ENCODE assay signal across 7 cellular contexts in genomic region chr2:38075436-38076249, GRCh38. TPM values are rescaled to one million over a fixed set of nuclear protein-coding genes. Genes with fewer than 3 reads are reported as not detected.
DNase-seq lines count a peak whose midpoint lies in the region; ATAC-seq and FAIRE-seq lines count a peak whose summit lies in the region.

Gene CYP1B1, minus strand, starts transcription at chr2:38076151. Its CDS starts 763 bp downstream, at chr2:38075388.

- peak; percentile 5 for FAIRE-seq in GM18507 (lab: Jason Lieb, UNC)

- DNase-seq in GM18507 (ENCODE audit: extremely low spot score, insufficient read length, low read depth), result no peak
- DNase-seq in immature natural killer cell, result no peak
- DNase-seq in iPS-NIHi11 (ENCODE audit: low spot score), result no peak
- no peak for DNase-seq in D341Med (ENCODE audit: low spot score)

- peak; percentile 41 for ATAC-seq in HG03432 (IDR thresholded peaks at IDR 0.05; ENCODE audit: unreplicated experiment)
- ATAC-seq in stimulated activated memory B cell treated with anti-CD40 and anti-IgM and Interleukin-4, amounts not matched to agents 10 μg/mL and 1 μg/mL and 100 μg/mL, for 72 hours, result no peak

- H3K4me3 Mint-ChIP-seq in immature natural killer cell, result peak within 1 kb of the TSS in 4 of 5 donors; percentile 32 to 50 (median 46)
- peak within 1 kb of the TSS; percentile 82 for H3K4me3 Mint-ChIP-seq in stimulated activated memory B cell treated with anti-CD40 and anti-IgM and Interleukin-4, amounts not matched to agents 10 μg/mL and 1 μg/mL and 100 μg/mL, for 72 hours

- peaks cover 8 to 19% (median 17%) of the 10 kb centered on the region in 3 donors for H3K27me3 Mint-ChIP-seq in immature natural killer cell (ENCODE audit: low read depth in 3 of 3)
- H3K27me3 Mint-ChIP-seq in stimulated activated memory B cell treated with anti-CD40 and anti-IgM and Interleukin-4, amounts not matched to agents 10 μg/mL and 1 μg/mL and 100 μg/mL, for 72 hours, result peaks cover 65% of the 10 kb centered on the region

- no peaks in the 10 kb centered on the region for H3K36me3 Mint-ChIP-seq in immature natural killer cell
- no peaks in the 10 kb centered on the region for H3K36me3 Mint-ChIP-seq in stimulated activated memory B cell treated with anti-CD40 and anti-IgM and Interleukin-4, amounts not matched to agents 10 μg/mL and 1 μg/mL and 100 μg/mL, for 72 hours

- H3K9me3 Mint-ChIP-seq in immature natural killer cell, result no peaks in the 10 kb centered on the region
- H3K9me3 Mint-ChIP-seq in stimulated activated memory B cell treated with anti-CD40 and anti-IgM and Interleukin-4, amounts not matched to agents 10 μg/mL and 1 μg/mL and 100 μg/mL, for 72 hours, result no peaks in the 10 kb centered on the region

- peaks cover 7 to 9% of the 10 kb centered on the region in 2 donors for H3K4me1 Mint-ChIP-seq in immature natural killer cell
- H3K4me1 Mint-ChIP-seq in stimulated activated memory B cell treated with anti-CD40 and anti-IgM and Interleukin-4, amounts not matched to agents 10 μg/mL and 1 μg/mL and 100 μg/mL, for 72 hours, result peaks cover 25% of the 10 kb centered on the region

- H3K27ac ChIP-seq in angular gyrus (ENCODE audit: low read depth, low read length), result peak within 1 kb of the TSS; percentile 45

- no peak within 1 kb of the TSS for H3K27ac Mint-ChIP-seq in immature natural killer cell
- H3K27ac Mint-ChIP-seq in stimulated activated memory B cell treated with anti-CD40 and anti-IgM and Interleukin-4, amounts not matched to agents 10 μg/mL and 1 μg/mL and 100 μg/mL, for 72 hours, result peak within 1 kb of the TSS; percentile 94

RNA-seq across cellular contexts. Expression of gene CYP1B1, which starts in this region (rescaled TPM):
- 1 to 10 TPM in 2 of 3 donors, under 1 TPM in 1; 0.49 to 1.7 (median 1.2) TPM for polyA plus RNA-seq in immature natural killer cell
